In genomic region chr2:218152172-218152571, GRCh38 we compare ENCODE assay signal across 19 cellular contexts. TPM values are rescaled to one million over a fixed set of nuclear protein-coding genes. Genes with fewer than 3 reads are reported as not detected.
DNase-seq lines count a peak whose midpoint lies in the region; ATAC-seq, FAIRE-seq and TF ChIP-seq lines count a peak whose summit lies in the region.
"Had no signal": no experiment of that assay in that cellular context is flagged by ENCODE, and none has a peak within 500 bp of the region (broad histone marks: within the 10 kb centered on the region; RNA-seq: fewer than 3 reads in every experiment).

No MANE protein-coding gene starts in this region.

- no peak overlapping the region for H3K4me3 ChIP-seq in PC-9
- no peak overlapping the region for H3K4me3 ChIP-seq in epithelial cell of esophagus (ENCODE audit: low read length)
- H3K4me3 ChIP-seq in keratinocyte (ENCODE audit: control insufficient read depth in 2 of 3, extremely low read depth in 1 of 3, insufficient read depth in 2 of 3, low read depth in 1 of 3, low read length in 3 of 3), result no peak overlapping the region
- no peak overlapping the region for H3K4me3 ChIP-seq in aorta (ENCODE audit: low read length in 2 of 2)
- H3K4me3 ChIP-seq: BLaER1 treated with 17β-estradiol and CSF1 and Interleukin-3, amounts not matched to agents 10 nM and 100 nM had no signal

- dilution Hi-C loops in keratinocyte (cut with MboI; ENCODE audit: extremely low pct_ligation_motif_present, low sequenced_read_pairs), result no loop called here

- no TSS peak for BruUV-seq in PC-9 (replicated peaks; lab: Mats Ljungman, UMichigan)

- peaks cover 13% of the 10 kb centered on the region for H3K4me1 ChIP-seq in PC-9 (replicated peaks; ENCODE audit: insufficient read depth)
- H3K4me1 ChIP-seq in keratinocyte (ENCODE audit: control insufficient read depth, extremely low read depth, insufficient read depth, low read length), result peaks cover 25% of the 10 kb centered on the region
- no peaks in the 10 kb centered on the region for H3K4me1 ChIP-seq in aorta (ENCODE audit: control insufficient read depth in 1 of 2, insufficient read depth in 2 of 2, low read length in 2 of 2)

- no peak for ATAC-seq in aorta (ENCODE audit: low FRiP score)

- H3K9ac ChIP-seq in keratinocyte (ENCODE audit: control insufficient read depth, extremely low read depth, insufficient read depth, low read length), result no peak overlapping the region
- H3K9ac ChIP-seq: BLaER1 treated with 17β-estradiol and CSF1 and Interleukin-3, amounts not matched to agents 10 nM and 100 nM had no signal

- TF ChIP-seq POLR2A in GM12891 (IDR thresholded peaks at IDR 0.05; ENCODE audit: low read depth, low read length), result no peak

- H3K9me3 ChIP-seq in PC-9 (ENCODE audit: insufficient read depth, low read depth) (no peaks in the 10 kb centered on the region), keratinocyte (ENCODE audit: control insufficient read depth, low read depth, low read length) (no peaks in the 10 kb centered on the region), aorta (ENCODE audit: control insufficient read depth, low read length) (no peaks in the 10 kb centered on the region)
- H3K9me3 ChIP-seq: BLaER1 treated with 17β-estradiol and CSF1 and Interleukin-3, amounts not matched to agents 10 nM and 100 nM had no signal

- POLR2A ChIA-PET in PC-9 (lab: Charles Lee; ENCODE audit: unreplicated experiment), result interaction anchor here (0.6 kb wide), 1 partner anchor 118 kb away, joined by 11 read pairs; the partner anchor contains the start of genes AAMP and PNKD

- H3K27me3 ChIP-seq in PC-9 (ENCODE audit: insufficient read depth, low read depth) (no peaks in the 10 kb centered on the region; the same call in 1 of the 2 replicates), keratinocyte (ENCODE audit: control insufficient read depth, extremely low read depth, insufficient read depth, low read length) (no peaks in the 10 kb centered on the region), aorta (ENCODE audit: control insufficient read depth in 1 of 2, insufficient read depth in 2 of 2, low read length in 1 of 2) (no peaks in the 10 kb centered on the region)
- H3K27me3 ChIP-seq: BLaER1 treated with 17β-estradiol and CSF1 and Interleukin-3, amounts not matched to agents 10 nM and 100 nM had no signal

- WGBS in aorta, 2 donors, result 90 to 94% methylated on average over 8 of the region's 8 CpGs

- H3K9me2 ChIP-seq in PC-9 (ENCODE audit: insufficient read depth), result no peaks in the 10 kb centered on the region

- H4K20me1 ChIP-seq in PC-9 (ENCODE audit: insufficient read depth) (no peaks in the 10 kb centered on the region), keratinocyte (ENCODE audit: control insufficient read depth, extremely low read depth, insufficient read depth, low read length) (no peaks in the 10 kb centered on the region)
- H4K20me1 ChIP-seq: BLaER1 treated with 17β-estradiol and CSF1 and Interleukin-3, amounts not matched to agents 10 nM and 100 nM had no signal

- no peaks in the 10 kb centered on the region for H3F3A ChIP-seq in PC-9 (ENCODE audit: insufficient read depth, low read depth)

- no peak for TF ChIP-seq CTCF in C4-2B (conservative IDR thresholded peaks at IDR 0.05)
- no peak for TF ChIP-seq CTCF in PC-9 (conservative IDR thresholded peaks at IDR 0.05)
- TF ChIP-seq CTCF in epithelial cell of esophagus (IDR thresholded peaks at IDR 0.05; ENCODE audit: insufficient read depth, low read depth, low read length, missing control alignments), result no peak
- TF ChIP-seq CTCF in keratinocyte (optimal IDR thresholded peaks at IDR 0.05 in 1 of 3, IDR thresholded peaks at IDR 0.05 in 1 of 3, conservative IDR thresholded peaks at IDR 0.05 in 1 of 3; ENCODE audit: extremely low read depth in 1 of 3, insufficient read depth in 2 of 3, low read length in 3 of 3), result no peak

- H3K27ac ChIP-seq in C4-2B, result peak overlapping the region; percentile 57
- no peak overlapping the region for H3K27ac ChIP-seq in PC-9
- H3K27ac ChIP-seq in keratinocyte (ENCODE audit: control insufficient read depth, insufficient read depth, low read length), result peak overlapping the region; percentile 8
- no peak overlapping the region for H3K27ac ChIP-seq in aorta (ENCODE audit: low read depth in 1 of 2, low read length in 2 of 2)
- H3K27ac ChIP-seq: BLaER1 treated with 17β-estradiol and CSF1 and Interleukin-3, amounts not matched to agents 10 nM and 100 nM; HL-60 had no signal

- H3K4me2 ChIP-seq in PC-9 (peak overlapping the region; percentile 41), keratinocyte (ENCODE audit: control insufficient read depth, extremely low read depth, insufficient read depth, low read depth, low read length) (peak overlapping the region; percentile 7)
- H3K4me2 ChIP-seq: BLaER1 treated with 17β-estradiol and CSF1 and Interleukin-3, amounts not matched to agents 10 nM and 100 nM had no signal

- H3K9me1 ChIP-seq in keratinocyte (ENCODE audit: control insufficient read depth, extremely low read depth, insufficient read depth, low read length), result peaks cover 2% of the 10 kb centered on the region

- no peak overlapping the region for H2AFZ ChIP-seq in PC-9
- no peak overlapping the region for H2AFZ ChIP-seq in keratinocyte (ENCODE audit: control insufficient read depth, low read length)

- peak in 1 of 2 experiments; percentile 22 for DNase-seq in PC-9
- DNase-seq in epithelial cell of esophagus (ENCODE audit: low read depth), result peak; percentile 39
- DNase-seq in keratinocyte (ENCODE audit: low read depth, low spot score), result no peak
- DNase-seq in aorta, result no peak
- no peak for DNase-seq in GM12891 (ENCODE audit: insufficient read length, low spot score)
- no peak for DNase-seq in HTR-8/SVneo (ENCODE audit: insufficient read length, low spot score)
- no peak for DNase-seq in DMS 273 (lab: John Stamatoyannopoulos, UW; ENCODE audit: unreplicated experiment)
- DNase-seq: 8988T; ACHN; CD4-positive, alpha-beta T cell; DMS79; IMR-90 had no signal

- no peaks in the 10 kb centered on the region for H3K36me3 ChIP-seq in PC-9 (ENCODE audit: low read depth)
- no peaks in the 10 kb centered on the region for H3K36me3 ChIP-seq in keratinocyte (ENCODE audit: control insufficient read depth in 2 of 2, extremely low read depth in 1 of 2, insufficient read depth in 2 of 2, low read length in 2 of 2)
- no peaks in the 10 kb centered on the region for H3K36me3 ChIP-seq in aorta (ENCODE audit: control insufficient read depth in 1 of 2, insufficient read depth in 2 of 2, low read length in 1 of 2)
- H3K36me3 ChIP-seq: BLaER1 treated with 17β-estradiol and CSF1 and Interleukin-3, amounts not matched to agents 10 nM and 100 nM had no signal

- CTCF ChIA-PET in PC-9 (lab: Charles Lee), result no interaction called here

- H3K79me2 ChIP-seq in PC-9 (ENCODE audit: low read depth), result no peaks in the 10 kb centered on the region
- no peaks in the 10 kb centered on the region for H3K79me2 ChIP-seq in keratinocyte (ENCODE audit: control insufficient read depth, insufficient read depth, low read length)

- FAIRE-seq in keratinocyte (lab: Jason Lieb, UNC) (peak; percentile 43), GM12891 (lab: Jason Lieb, UNC) (no peak), HTR-8/SVneo (lab: Jason Lieb, UNC) (no peak)
- FAIRE-seq: G401.6, GM12892, H54 had no signal

- intact Hi-C loops in PC-9 (cut with micrococcal nuclease; ENCODE audit: unreplicated experiment), result no loop called here
- intact Hi-C loops in aorta (cut with DNase I), result no loop called here

TF ChIP-seq in GM12891, 5 proteins besides CTCF, POLR2A, EP300 and RAD21:
- TF ChIP-seq TAF1 (IDR thresholded peaks at IDR 0.05; ENCODE audit: low read depth, low read length) (no peak), PAX5 (IDR thresholded peaks at IDR 0.05; ENCODE audit: insufficient read depth, low read length, severe bottlenecking) (no peak), SPI1 (IDR thresholded peaks at IDR 0.05; ENCODE audit: low read depth, low read length) (no peak), POLR2AphosphoS5 (IDR thresholded peaks at IDR 0.05; ENCODE audit: low read depth, low read length) (no peak), POU2F2 (IDR thresholded peaks at IDR 0.05; ENCODE audit: low read depth, low read length) (no peak)

RNA-seq across cellular contexts. Expression of gene CXCR1, which starts 14.6 kb away (rescaled TPM):
- not detected in 2 replicates for total RNA-seq in PC-9 (2021)
- 12.7 to 23.5 TPM (median 14.5 TPM) in 3 replicates for polyA plus RNA-seq in keratinocyte
- polyA plus RNA-seq in keratinocyte (2011; ENCODE audit: low read depth), result 0.27 TPM
- polyA plus RNA-seq in keratinocyte (2011; cell fraction: cytosol; rRNA removed), result 6.7 and 8.1 TPM in 2 replicates
- 36.7 and 36.8 TPM in 2 replicates for polyA plus RNA-seq in keratinocyte (2011; cell fraction: nucleus; rRNA removed)
- 3.3 and 16.8 TPM in 2 replicates for polyA plus RNA-seq in keratinocyte (2012; ENCODE audit: low replicate concordance)
- 30.0 to 44.4 TPM (median 30.2 TPM) in 3 replicates for polyA minus RNA-seq in keratinocyte
- polyA minus RNA-seq in keratinocyte (2011; cell fraction: cytosol; rRNA and poly(A)+ RNA removed), result 9.6 TPM
- 26.7 and 37.2 TPM in 2 replicates for polyA minus RNA-seq in keratinocyte (2011; cell fraction: nucleus; rRNA and poly(A)+ RNA removed)
- 1 to 10 TPM; 1.8 to 3.5 TPM for total RNA-seq in aorta
- under 1 TPM; 0.20 to 0.63 TPM for polyA plus RNA-seq in aorta
- not detected for polyA plus RNA-seq in GM12891 (2012; ENCODE audit: low read depth, missing spikeins)
- total RNA-seq: Calu3, IMR-90 had no signal
- polyA plus RNA-seq: IMR-90 had no signal

RNA-seq across cellular contexts. Expression of gene CXCR2, which starts 26.3 kb away (rescaled TPM):
- total RNA-seq in PC-9 (2021) (not detected in 2 replicates), aorta (1 to 10 TPM; 3.1 to 4.9 TPM)
- polyA plus RNA-seq in keratinocyte (1.4 to 2.9 TPM (median 1.5 TPM) in 3 replicates), aorta (1 to 10 TPM in 1 of 2 donors, under 1 TPM in 1; 0.05 to 1.1 TPM)
- 3.1 TPM for polyA plus RNA-seq in keratinocyte (2011; ENCODE audit: low read depth)
- polyA plus RNA-seq in keratinocyte (2011; cell fraction: cytosol; rRNA removed), result 0.64 and 0.91 TPM in 2 replicates
- 2.8 and 3.7 TPM in 2 replicates for polyA plus RNA-seq in keratinocyte (2011; cell fraction: nucleus; rRNA removed)
- 0.73 and 3.9 TPM in 2 replicates for polyA plus RNA-seq in keratinocyte (2012; ENCODE audit: low replicate concordance)
- polyA minus RNA-seq in keratinocyte, result 1.2 to 6.8 TPM (median 2.4 TPM) in 3 replicates
- polyA minus RNA-seq in keratinocyte (2011; cell fraction: cytosol; rRNA and poly(A)+ RNA removed), result 1.7 TPM
- polyA minus RNA-seq in keratinocyte (2011; cell fraction: nucleus; rRNA and poly(A)+ RNA removed), result 2.7 and 4.0 TPM in 2 replicates
- 0.68 TPM for polyA plus RNA-seq in GM12891 (2012; ENCODE audit: low read depth, missing spikeins)
- total RNA-seq: Calu3; CD4-positive, alpha-beta T cell; IMR-90 had no signal
- polyA plus RNA-seq: IMR-90 had no signal

Comparison
In these comparisons a context has a peak if more than half of its experiments do, and no peak if none do; other contexts are left out.
1. H3K27ac ChIP-seq: peak in C4-2B (single experiment) and keratinocyte (single experiment); none in PC-9 (single experiment) and aorta (0 of 2).